Comparison of ENCODE assay signal across 15 cellular contexts in the genomic region with DNA sequence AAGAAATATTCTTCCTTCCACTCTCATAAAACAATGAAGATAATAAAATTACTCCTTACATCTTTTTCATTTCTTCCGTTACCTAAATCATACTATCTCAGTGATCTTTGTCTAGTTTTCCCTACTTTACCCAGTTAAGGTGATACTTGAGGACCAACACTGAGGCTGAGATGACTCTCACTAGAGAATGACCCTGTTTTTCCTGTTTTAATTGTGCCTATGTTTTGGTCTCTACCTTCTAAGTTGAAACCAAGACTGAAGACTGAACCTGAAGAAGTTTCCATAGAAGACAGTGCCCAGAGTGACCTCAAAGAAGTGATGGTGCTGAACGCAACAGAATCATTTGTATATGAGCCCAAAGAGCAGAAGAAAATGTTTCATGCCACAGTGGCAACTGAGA. TPM values are rescaled to one million over a fixed set of nuclear protein-coding genes. Genes with fewer than 3 reads are reported as not detected.
"Had no signal": no experiment of that assay in that cellular context is flagged by ENCODE, and none has a peak within 500 bp of the region (broad histone marks: within the 10 kb centered on the region; RNA-seq: fewer than 3 reads in every experiment).

No MANE protein-coding gene starts in this region.

- DNase-seq: activated CD4-positive, CD25-positive, alpha-beta regulatory T cell treated with anti-CD3 and anti-CD28 coated beads, Interleukin-2, amount 50 U/mL, for 72 hours; activated gamma-delta T cell treated with Interleukin-2 at 50 U/mL for 16 hours; amygdala; effector memory CD8-positive, alpha-beta T cell; hippocampal formation; kidney glomerular epithelial cell; stimulated activated CD4-positive, alpha-beta T cell treated with anti-CD3 and anti-CD28 coated beads, Interleukin-4, amount 100 ng/mL, for 1 hour had no signal

- H3K27me3 Mint-ChIP-seq: brain; dendritic cell treated with granulocyte-macrophage colony-stimulating factor and Interleukin-4, amounts not matched to agents 40 ng/mL and 50 ng/mL, for 4 days; effector memory CD8-positive, alpha-beta T cell had no signal

- H3K9me3 Mint-ChIP-seq: brain; dendritic cell treated with granulocyte-macrophage colony-stimulating factor and Interleukin-4, amounts not matched to agents 40 ng/mL and 50 ng/mL, for 4 days; effector memory CD8-positive, alpha-beta T cell; T-helper 2 cell treated with Interferon-gamma antibody and Interleukin-4, amounts not matched to agents 5 μg/mL and 100 μg/mL, for 36 hours had no signal

- H3K4me3 Mint-ChIP-seq: brain; dendritic cell treated with granulocyte-macrophage colony-stimulating factor and Interleukin-4, amounts not matched to agents 40 ng/mL and 50 ng/mL, for 4 days; effector memory CD8-positive, alpha-beta T cell; T-helper 2 cell treated with Interferon-gamma antibody and Interleukin-4, amounts not matched to agents 5 μg/mL and 100 μg/mL, for 36 hours had no signal

- H3K9me3 ChIP-seq: tibial nerve, vagina had no signal

- ATAC-seq: effector memory CD8-positive, alpha-beta T cell had no signal

- H3K27ac ChIP-seq: parathyroid adenoma, tibial nerve, vagina had no signal

- H3K4me3 ChIP-seq: tibial nerve, vagina had no signal

- H3K27ac Mint-ChIP-seq: brain; dendritic cell treated with granulocyte-macrophage colony-stimulating factor and Interleukin-4, amounts not matched to agents 40 ng/mL and 50 ng/mL, for 4 days; T-helper 2 cell treated with Interferon-gamma antibody and Interleukin-4, amounts not matched to agents 5 μg/mL and 100 μg/mL, for 36 hours had no signal

- H3K4me1 ChIP-seq: parathyroid adenoma had no signal

- H3K27me3 ChIP-seq: tibial nerve, vagina had no signal

RNA-seq across cellular contexts. Expression of gene AIM2, which starts 25.1 kb away (rescaled TPM):
- total RNA-seq: epithelial cell of proximal tubule, renal cortical epithelial cell, vagina had no signal
